8 cellular contexts compared by ENCODE assay signal in the genomic region with DNA sequence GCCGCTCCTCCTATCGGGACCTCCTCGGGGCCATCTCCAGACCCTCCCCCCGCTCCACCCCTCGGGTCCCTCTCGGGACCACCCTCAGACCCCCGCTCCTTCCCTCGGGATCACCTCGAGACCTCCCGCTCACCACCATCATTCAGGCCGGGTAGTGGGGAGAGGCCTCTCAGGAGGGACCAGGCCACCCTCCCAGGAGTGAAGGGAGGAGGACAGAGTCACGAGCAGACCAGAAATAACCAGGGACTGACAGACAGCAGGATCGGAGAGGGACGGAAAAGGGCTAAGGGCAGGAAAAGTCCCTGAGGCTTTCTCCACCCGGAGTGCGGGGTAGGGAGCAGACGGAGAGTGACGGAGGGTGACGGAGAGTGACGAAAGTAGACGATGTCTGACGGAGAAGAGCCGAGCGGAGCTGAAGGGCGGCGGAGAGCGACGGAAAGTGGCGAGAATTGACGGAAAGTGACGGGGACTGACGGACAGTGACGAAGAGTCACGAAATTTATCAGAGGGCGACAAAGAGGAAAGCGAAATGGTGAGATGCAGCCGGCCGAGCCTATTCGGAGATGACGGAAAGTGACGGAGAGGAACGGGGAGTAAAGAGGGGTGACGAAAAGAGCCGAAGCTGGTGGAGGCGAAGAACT. TPM values are rescaled to one million over a fixed set of nuclear protein-coding genes. Genes with fewer than 3 reads are reported as not detected.
DNase-seq lines count a peak whose midpoint lies in the region; ATAC-seq, FAIRE-seq and TF ChIP-seq lines count a peak whose summit lies in the region.
"Not testable (repeated sequence)": the region's sequence is repeated elsewhere in the genome, so short reads cannot be mapped to it uniquely, and the experiment has no call there.

No MANE protein-coding gene starts in this region.

- FAIRE-seq in RCC 7860 (lab: Jason Lieb, UNC) = peak; percentile 97
- FAIRE-seq in bronchial epithelial cell (lab: Jason Lieb, UNC) = peak; percentile 23
- not testable (repeated sequence) for FAIRE-seq in HepG2 (lab: Jason Lieb, UNC)

- POLR2A ChIA-PET in HepG2 (lab: Yijun Ruan, JAX) = not testable (repeated sequence)

- BruUV-seq in HepG2 (replicated peaks; lab: Mats Ljungman, UMichigan) = not testable (repeated sequence)

- TF ChIP-seq POLR2A in GM18505 (IDR thresholded peaks at IDR 0.05; ENCODE audit: borderline replicate concordance, extremely low read depth, insufficient read depth, insufficient read length); HepG2 (IDR thresholded peaks at IDR 0.05; ENCODE audit: insufficient read depth in 1 of 2, low read depth in 2 of 2, low read length in 2 of 2): not testable (repeated sequence)

- H3K27me3 ChIP-seq in bronchial epithelial cell (ENCODE audit: control insufficient read depth, insufficient read depth, low read length); HepG2 (ENCODE audit: control insufficient read depth in 1 of 2, insufficient read depth in 2 of 2, low read length in 2 of 2); upper lobe of right lung: not testable (repeated sequence)

- not testable (repeated sequence) for H3K4me2 ChIP-seq in HepG2 (ENCODE audit: low read depth, low read length)

- intact Hi-C loops in HepG2 (cut with micrococcal nuclease; ENCODE audit: unreplicated experiment); upper lobe of right lung (cut with DNase I): not testable (repeated sequence)

- H3K27ac ChIP-seq in HepG2 (ENCODE audit: extremely low read length, insufficient read depth, low read length); upper lobe of right lung: not testable (repeated sequence)

- not testable (repeated sequence) for TF ChIP-seq CTCF in bronchial epithelial cell (IDR thresholded peaks at IDR 0.05; ENCODE audit: insufficient read depth, low read length, severe bottlenecking); HepG2 (CRISPR knock-in tag; IDR thresholded peaks at IDR 0.05); upper lobe of right lung (IDR thresholded peaks at IDR 0.05)

- not testable (repeated sequence) for H3K36me3 ChIP-seq in bronchial epithelial cell (ENCODE audit: control insufficient read depth, insufficient read depth, low read length); HepG2 (replicated peaks in 1 of 2; ENCODE audit: control insufficient read depth in 1 of 2, insufficient read depth in 2 of 2, low read length in 2 of 2); upper lobe of right lung

- not testable (repeated sequence) for TF ChIP-seq RAD21 in HepG2 (CRISPR knock-in tag; IDR thresholded peaks at IDR 0.05)

- CTCF ChIA-PET in HepG2 (lab: Yijun Ruan, JAX; ENCODE audit: low intra/inter-chr PET ratio, low total read pairs) = not testable (repeated sequence)

- not testable (repeated sequence) for H3K79me2 ChIP-seq in HepG2 (ENCODE audit: insufficient read depth, low read length)

- not testable (repeated sequence) for TF ChIP-seq EP300 in HepG2 (IDR thresholded peaks at IDR 0.05; ENCODE audit: low read depth in 2 of 2, low read length in 2 of 2); HepG2 (CRISPR knock-in tag; IDR thresholded peaks at IDR 0.05; ENCODE audit: borderline replicate concordance)

- not testable (repeated sequence) for DNase-seq in RCC 7860 (ENCODE audit: low spot score); bronchial epithelial cell (ENCODE audit: low read depth); HepG2 (ENCODE audit: low spot score); upper lobe of right lung

- WGBS in HepG2 (ENCODE audit: low lambda C conversion rate) = no CpG with 5 or more reads among the region's 45 CpGs

- H3K4me3 ChIP-seq in bronchial epithelial cell (ENCODE audit: low read depth, low read length); HepG2 (replicated peaks in 1 of 3; ENCODE audit: insufficient read depth in 1 of 3, low read depth in 2 of 3, low read length in 3 of 3); upper lobe of right lung: not testable (repeated sequence)

- peak; percentile 93 for ATAC-seq in GM18505 (IDR thresholded peaks at IDR 0.05; ENCODE audit: unreplicated experiment)
- peak; percentile 91 for ATAC-seq in GM19455 (IDR thresholded peaks at IDR 0.05; ENCODE audit: unreplicated experiment)
- ATAC-seq in HG02610 (IDR thresholded peaks at IDR 0.05; ENCODE audit: unreplicated experiment) = peak; percentile 94
- peak; percentile 88 for ATAC-seq in HG03108 (IDR thresholded peaks at IDR 0.05; ENCODE audit: unreplicated experiment)
- peak; percentile 93 for ATAC-seq in HepG2
- ATAC-seq in upper lobe of right lung = peak; percentile 97

- not testable (repeated sequence) for H2AFZ ChIP-seq in HepG2 (ENCODE audit: low read length)

- H3K4me1 ChIP-seq in HepG2 (ENCODE audit: insufficient read depth, low read length); upper lobe of right lung: not testable (repeated sequence)

- H3K9ac ChIP-seq in HepG2 (ENCODE audit: insufficient read depth, low read depth, low read length) = not testable (repeated sequence)

- H4K20me1 ChIP-seq in HepG2 (ENCODE audit: insufficient read depth, low read length) = not testable (repeated sequence)

- not testable (repeated sequence) for H3K9me3 ChIP-seq in HepG2 (ENCODE audit: low read length); upper lobe of right lung

- in situ Hi-C loops in HepG2 (cut with HindIII; ENCODE audit: extremely low pct_ligation_motif_present, low pct_unique_long_range_greater_than_20kb) = not testable (repeated sequence)

RNA-seq across cellular contexts. Expression of a gene that starts 49.4 kb away (rescaled TPM):
- total RNA-seq in bronchial epithelial cell (3.9 and 9.3 TPM in 2 replicates), HepG2 (2016; rRNA removed; fragmentation: Illumina TruSeq; extraction: Trizol) (87.7 and 111 TPM in 2 replicates), upper lobe of right lung (34.4 TPM)
- total RNA-seq in HepG2 (2016; cell fraction: cytosol; rRNA removed; fragmentation: Illumina TruSeq; extraction: Trizol; ENCODE audit: low read depth) = 14.7 and 15.6 TPM in 2 replicates
- total RNA-seq in HepG2 (2016; cell fraction: insoluble cytoplasmic fraction; rRNA removed; fragmentation: Illumina TruSeq; extraction: Trizol) = 93.5 and 100 TPM in 2 replicates
- total RNA-seq in HepG2 (2016; cell fraction: membrane; rRNA removed; fragmentation: Illumina TruSeq; extraction: Trizol) = 44.6 and 46.3 TPM in 2 replicates
- 61.7 and 72.3 TPM in 2 replicates for total RNA-seq in HepG2 (2016; cell fraction: nucleus; rRNA removed; fragmentation: Illumina TruSeq; extraction: Trizol)
- polyA plus RNA-seq in HepG2 (2011; rRNA removed) = 153 and 202 TPM in 2 replicates
- polyA plus RNA-seq in HepG2 (2011; cell fraction: cytosol; rRNA removed) = 97.5 and 98.8 TPM in 2 replicates
- 373 and 416 TPM in 2 replicates for polyA plus RNA-seq in HepG2 (2011; cell fraction: nucleus; rRNA removed)
- polyA plus RNA-seq in HepG2 (2012) = 118 and 196 TPM in 2 replicates
- 10.9 TPM in 2 replicates for polyA plus RNA-seq in HepG2 (2016; cell fraction: cytosol; fragmentation: Illumina TruSeq; extraction: Trizol; ENCODE audit: low read depth)
- polyA plus RNA-seq in HepG2 (2016; cell fraction: insoluble cytoplasmic fraction; fragmentation: Illumina TruSeq; extraction: Trizol; ENCODE audit: low read depth) = 71.2 and 91.8 TPM in 2 replicates
- 29.2 and 29.4 TPM in 2 replicates for polyA plus RNA-seq in HepG2 (2016; cell fraction: membrane; fragmentation: Illumina TruSeq; extraction: Trizol; ENCODE audit: low read depth)
- 178 and 219 TPM in 2 replicates for polyA plus RNA-seq in HepG2 (2016; cell fraction: nucleus; fragmentation: Illumina TruSeq; extraction: Trizol; ENCODE audit: insufficient read depth, low read depth)
- 70.5 and 467 TPM in 2 replicates for polyA minus RNA-seq in HepG2 (2011; rRNA and poly(A)+ RNA removed; ENCODE audit: low replicate concordance)
- 116 and 195 TPM in 2 replicates for polyA minus RNA-seq in HepG2 (2011; cell fraction: cytosol; rRNA and poly(A)+ RNA removed)
- 115 and 118 TPM in 2 replicates for polyA minus RNA-seq in HepG2 (2011; cell fraction: nucleus; rRNA and poly(A)+ RNA removed)
